ENCODE assay signal across 1 cellular context in the genomic region with DNA sequence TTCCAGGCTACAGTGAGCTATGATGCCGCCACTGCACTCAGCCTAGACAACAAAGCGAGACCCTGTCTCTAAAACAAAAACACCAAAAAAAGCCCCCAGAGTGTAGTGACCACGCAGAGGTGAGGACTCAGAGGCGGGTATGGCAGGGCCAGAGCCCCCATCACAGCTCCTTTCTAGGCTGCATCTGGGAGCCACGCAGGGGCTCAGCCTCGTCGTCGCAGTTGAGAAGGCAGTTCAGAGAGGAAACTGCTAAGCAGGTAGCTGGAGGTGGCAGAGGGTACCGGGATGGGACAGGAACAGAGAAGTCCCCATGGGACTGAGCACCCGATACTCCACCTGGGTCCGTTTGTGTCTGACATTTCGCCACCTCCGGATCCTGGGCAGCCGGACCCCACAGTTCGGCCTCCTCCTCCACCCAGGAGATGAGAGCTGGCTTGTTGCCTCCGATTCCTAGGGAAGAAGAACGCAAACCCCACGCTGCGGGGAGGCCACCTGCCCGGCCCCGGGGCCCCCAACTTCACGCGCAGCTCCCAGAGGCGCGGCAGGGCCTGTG.
TF ChIP-seq lines count a peak whose summit lies in the region.

No MANE protein-coding gene starts in this region.

TF ChIP-seq in HepG2, 621 proteins besides CTCF, POLR2A, EP300 and RAD21 (continued from another document):
- TF ChIP-seq, protein P1, sequence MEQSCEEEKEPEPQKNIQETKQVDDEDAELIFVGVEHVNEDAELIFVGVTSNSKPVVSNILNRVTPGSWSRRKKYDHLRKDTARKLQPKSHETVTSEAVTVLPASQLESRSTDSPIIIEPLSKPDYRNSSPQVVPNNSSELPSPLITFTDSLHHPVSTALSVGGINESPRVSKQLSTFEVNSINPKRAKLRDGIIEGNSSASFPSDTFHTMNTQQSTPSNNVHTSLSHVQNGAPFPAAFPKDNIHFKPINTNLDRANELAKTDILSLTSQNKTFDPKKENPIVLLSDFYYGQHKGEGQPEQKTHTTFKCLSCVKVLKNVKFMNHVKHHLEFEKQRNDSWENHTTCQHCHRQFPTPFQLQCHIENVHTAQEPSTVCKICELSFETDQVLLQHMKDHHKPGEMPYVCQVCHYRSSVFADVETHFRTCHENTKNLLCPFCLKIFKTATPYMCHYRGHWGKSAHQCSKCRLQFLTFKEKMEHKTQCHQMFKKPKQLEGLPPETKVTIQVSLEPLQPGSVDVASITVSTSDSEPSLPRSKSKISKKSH (CRISPR knock-in tag; IDR thresholded peaks at IDR 0.05; ENCODE audit: borderline replicate concordance), result no peak; the same call in 1 of the 2 replicates
- TF ChIP-seq ZNF431 (CRISPR knock-in tag; IDR thresholded peaks at IDR 0.05; ENCODE audit: borderline replicate concordance, low read depth) (no peak), MLX (CRISPR knock-in tag; IDR thresholded peaks at IDR 0.05) (no peak), SP4 (CRISPR knock-in tag; IDR thresholded peaks at IDR 0.05) (no peak), SNAI1 (CRISPR knock-in tag; IDR thresholded peaks at IDR 0.05; ENCODE audit: borderline replicate concordance) (no peak), CAMTA2 (CRISPR knock-in tag; IDR thresholded peaks at IDR 0.05; ENCODE audit: borderline replicate concordance) (peak; percentile 60; the same call in 1 of the 2 replicates), NFATC3 (CRISPR knock-in tag; IDR thresholded peaks at IDR 0.05) (no peak), ZNF430 (CRISPR knock-in tag; IDR thresholded peaks at IDR 0.05) (no peak), SAP130 (CRISPR knock-in tag; IDR thresholded peaks at IDR 0.05; ENCODE audit: low read depth) (no peak), ZNF615 (CRISPR knock-in tag; IDR thresholded peaks at IDR 0.05; ENCODE audit: borderline replicate concordance) (0 out of 2 replicates have a peak, but pooled peaks have one; percentile 21), RBFOX2 (IDR thresholded peaks at IDR 0.05; ENCODE audit: low read depth, low read length) (no peak), PATZ1 (CRISPR knock-in tag; IDR thresholded peaks at IDR 0.05) (0 out of 2 replicates have a peak, but pooled peaks have one; percentile 58), SMARCC2 (IDR thresholded peaks at IDR 0.05) (no peak), SRF (IDR thresholded peaks at IDR 0.05; ENCODE audit: low read depth, low read length) (no peak), NKX3-1 (CRISPR knock-in tag; IDR thresholded peaks at IDR 0.05) (no peak), NFE2 (CRISPR knock-in tag; IDR thresholded peaks at IDR 0.05) (no peak), RARA (CRISPR knock-in tag; IDR thresholded peaks at IDR 0.05) (no peak), TMF1 (CRISPR knock-in tag; IDR thresholded peaks at IDR 0.05; ENCODE audit: low read depth) (no peak), AHDC1 (CRISPR knock-in tag; IDR thresholded peaks at IDR 0.05; ENCODE audit: borderline replicate concordance) (no peak; the same call in 1 of the 2 replicates), ZNF75D (CRISPR knock-in tag; IDR thresholded peaks at IDR 0.05; ENCODE audit: borderline replicate concordance) (no peak), XRCC5 (optimal IDR thresholded peaks at IDR 0.05; ENCODE audit: low read length) (no peak), KLF6 (CRISPR knock-in tag; IDR thresholded peaks at IDR 0.05) (peak; percentile 3; the same call in 1 of the 2 replicates), RFX5 (IDR thresholded peaks at IDR 0.05; ENCODE audit: low read depth, low read length) (no peak), ZNF337 (CRISPR knock-in tag; IDR thresholded peaks at IDR 0.05; ENCODE audit: borderline replicate concordance, low read depth) (0 out of 2 replicates have a peak, but pooled peaks have one; percentile 13), SSRP1 (CRISPR knock-in tag; IDR thresholded peaks at IDR 0.05) (no peak), MAX (IDR thresholded peaks at IDR 0.05) (peak; percentile 9; the same call in 1 of the 2 replicates), ZNF207 (IDR thresholded peaks at IDR 0.05; ENCODE audit: borderline replicate concordance) (no peak)
- TF ChIP-seq, protein P2, sequence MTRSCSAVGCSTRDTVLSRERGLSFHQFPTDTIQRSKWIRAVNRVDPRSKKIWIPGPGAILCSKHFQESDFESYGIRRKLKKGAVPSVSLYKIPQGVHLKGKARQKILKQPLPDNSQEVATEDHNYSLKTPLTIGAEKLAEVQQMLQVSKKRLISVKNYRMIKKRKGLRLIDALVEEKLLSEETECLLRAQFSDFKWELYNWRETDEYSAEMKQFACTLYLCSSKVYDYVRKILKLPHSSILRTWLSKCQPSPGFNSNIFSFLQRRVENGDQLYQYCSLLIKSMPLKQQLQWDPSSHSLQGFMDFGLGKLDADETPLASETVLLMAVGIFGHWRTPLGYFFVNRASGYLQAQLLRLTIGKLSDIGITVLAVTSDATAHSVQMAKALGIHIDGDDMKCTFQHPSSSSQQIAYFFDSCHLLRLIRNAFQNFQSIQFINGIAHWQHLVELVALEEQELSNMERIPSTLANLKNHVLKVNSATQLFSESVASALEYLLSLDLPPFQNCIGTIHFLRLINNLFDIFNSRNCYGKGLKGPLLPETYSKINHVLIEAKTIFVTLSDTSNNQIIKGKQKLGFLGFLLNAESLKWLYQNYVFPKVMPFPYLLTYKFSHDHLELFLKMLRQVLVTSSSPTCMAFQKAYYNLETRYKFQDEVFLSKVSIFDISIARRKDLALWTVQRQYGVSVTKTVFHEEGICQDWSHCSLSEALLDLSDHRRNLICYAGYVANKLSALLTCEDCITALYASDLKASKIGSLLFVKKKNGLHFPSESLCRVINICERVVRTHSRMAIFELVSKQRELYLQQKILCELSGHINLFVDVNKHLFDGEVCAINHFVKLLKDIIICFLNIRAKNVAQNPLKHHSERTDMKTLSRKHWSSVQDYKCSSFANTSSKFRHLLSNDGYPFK (CRISPR knock-in tag; IDR thresholded peaks at IDR 0.05; ENCODE audit: borderline replicate concordance), result no peak
- TF ChIP-seq, protein P3, sequence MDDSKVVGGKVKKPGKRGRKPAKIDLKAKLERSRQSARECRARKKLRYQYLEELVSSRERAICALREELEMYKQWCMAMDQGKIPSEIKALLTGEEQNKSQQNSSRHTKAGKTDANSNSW (CRISPR knock-in tag; IDR thresholded peaks at IDR 0.05; ENCODE audit: borderline replicate concordance), result no peak
